In genomic region chr18:49566217-49566616, GRCh38 we compare ENCODE assay signal across 20 cellular contexts. TPM values are rescaled to one million over a fixed set of nuclear protein-coding genes. Genes with fewer than 3 reads are reported as not detected.
"Had no signal": no experiment of that assay in that cellular context is flagged by ENCODE, and none has a peak within 500 bp of the region (broad histone marks: within the 10 kb centered on the region; RNA-seq: fewer than 3 reads in every experiment).

No MANE protein-coding gene starts in this region.

- H3K4me3 ChIP-seq: gastroesophageal sphincter, heart right ventricle, lung, psoas muscle, sigmoid colon, skin epidermis, spleen, suprapubic skin, transverse colon, upper lobe of right lung, uterus had no signal

- H3K9me3 ChIP-seq: gastroesophageal sphincter, heart right ventricle, psoas muscle, sigmoid colon, spleen, suprapubic skin, transverse colon, upper lobe of right lung, uterus had no signal

- DNase-seq: cortex of kidney; effector memory CD8-positive, alpha-beta T cell; foreskin keratinocyte; kidney; psoas muscle; sigmoid colon; spleen; stimulated activated CD4-positive, alpha-beta T cell treated with anti-CD3 and anti-CD28 coated beads, Interleukin-2, amount 100 ng/mL, for 48 hours; stimulated activated naive CD4-positive, alpha-beta T cell; stimulated activated naive CD8-positive, alpha-beta T cell treated with anti-CD3 and anti-CD28 coated beads, Interleukin-15, amount 100 ng/mL, for 72 hours; upper lobe of right lung; uterus had no signal

- H3K36me3 ChIP-seq: gastroesophageal sphincter, sigmoid colon, spleen, suprapubic skin, transverse colon, upper lobe of right lung, uterus had no signal

- H3K27ac ChIP-seq: foreskin keratinocyte, gastroesophageal sphincter, heart right ventricle, psoas muscle, sigmoid colon, skin epidermis, spleen, suprapubic skin, transverse colon, upper lobe of right lung, uterus had no signal

- H3K27me3 ChIP-seq: foreskin keratinocyte had no signal

RNA-seq across cellular contexts. Expression of gene LIPG, which starts 4.4 kb away (rescaled TPM):
- total RNA-seq: mononuclear cell, osteocyte had no signal
